In the genomic region with DNA sequence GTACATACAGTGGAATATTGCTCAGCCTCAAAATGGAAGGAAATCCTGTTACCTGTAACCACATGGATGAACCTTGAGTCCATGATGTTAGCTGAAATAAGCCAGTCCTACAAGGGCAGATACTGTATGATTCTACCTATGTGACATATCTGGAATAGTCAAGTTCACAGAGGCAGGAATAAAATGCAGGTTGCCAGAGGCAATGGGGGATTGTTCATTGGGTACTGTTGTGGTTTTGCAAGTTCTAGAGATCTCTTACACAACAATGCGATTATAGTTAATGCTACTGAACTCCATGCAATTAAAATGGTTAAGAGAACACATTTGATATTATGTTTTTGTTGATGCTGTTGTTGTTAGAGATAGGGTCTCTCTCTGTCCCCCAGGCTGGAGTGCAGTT, we compare ENCODE assay signal across 21 cellular contexts.
"Had no signal": no experiment of that assay in that cellular context is flagged by ENCODE, and none has a peak within 500 bp of the region (broad histone marks: within the 10 kb centered on the region; RNA-seq: fewer than 3 reads in every experiment).

No MANE protein-coding gene starts in this region.

- H3K27me3 ChIP-seq: ovary, stomach, transverse colon had no signal

- H3K4me1 ChIP-seq: heart left ventricle, stomach, transverse colon had no signal

- H3K9me3 ChIP-seq: heart left ventricle, mucosa of descending colon, neutrophil, ovary, thoracic aorta, transverse colon had no signal

- H3K36me3 ChIP-seq: heart left ventricle, neutrophil, ovary, stomach, thoracic aorta, transverse colon had no signal

- FAIRE-seq: frontal cortex, urothelium cell line had no signal

- DNase-seq: central memory CD4-positive, alpha-beta T cell; effector CD4-positive, alpha-beta T cell; heart left ventricle; hippocampal formation; kidney glomerular epithelial cell; mucosa of descending colon; naive thymus-derived CD8-positive, alpha-beta T cell; ovary; right cardiac atrium; stimulated activated CD4-positive, alpha-beta T cell treated with anti-CD3 and anti-CD28 coated beads, Interleukin-15, amount 100 ng/mL, for 24 hours; stimulated activated CD4-positive, alpha-beta T cell treated with anti-CD3 and anti-CD28 coated beads, Interleukin-1b, Interleukin-23, amount 100 ng/mL, for 48 hours; stimulated activated CD4-positive, alpha-beta T cell treated with anti-CD3 and anti-CD28 coated beads, Interleukin-4, amount 100 ng/mL, for 4 hours; stimulated activated naive CD4-positive, alpha-beta T cell; stomach; substantia nigra; transverse colon had no signal

- H3K27ac ChIP-seq: coronary artery, heart left ventricle, neutrophil, ovary, stomach, thoracic aorta, transverse colon had no signal

- H3K4me3 ChIP-seq: coronary artery, heart left ventricle, mucosa of descending colon, ovary, stomach, thoracic aorta, transverse colon had no signal
